Comparison of ENCODE assay signal across 8 cellular contexts in genomic region chr9:134443169-134444039, GRCh38.
A peak's percentile ranks its signal among the peaks of the same experiment; 100 is the strongest.
DNase-seq lines count a peak whose midpoint lies in the region; ATAC-seq and TF ChIP-seq lines count a peak whose summit lies in the region.

No MANE protein-coding gene starts in this region.

- ATAC-seq in GM18909 (IDR thresholded peaks at IDR 0.05; ENCODE audit: poor library complexity, unreplicated experiment), result peak; percentile 82
- ATAC-seq in activated CD8-positive, alpha-beta memory T cell treated with anti-CD3 and anti-CD28 coated beads, Interleukin-2, amount 10 ng/mL, durations not matched to agents 7 days and 5 days, result peak; percentile 99
- ATAC-seq in effector memory CD8-positive, alpha-beta T cell (replicated peaks), result peak; percentile 100

- no peak overlapping the region for H3K4me3 ChIP-seq in AG10803 (ENCODE audit: low read length)

- CTCF ChIA-PET in activated CD8-positive, alpha-beta memory T cell treated with anti-CD3 and anti-CD28 coated beads, Interleukin-2, amount 10 ng/mL, durations not matched to agents 7 days and 5 days (lab: Charles Lee), result interaction anchor here (0.6 to 2.8 kb wide), 30 partner anchors 9 to 280 kb away, joined by 3 to 50 read pairs (median 5); partner anchors contain the start of gene RNU6ATAC

- peaks cover 30% of the 10 kb centered on the region for H3K27me3 Mint-ChIP-seq in activated CD8-positive, alpha-beta memory T cell treated with anti-CD3 and anti-CD28 coated beads, Interleukin-2, amount 10 ng/mL, durations not matched to agents 7 days and 5 days
- peaks cover 0 to 23% of the 10 kb centered on the region in 2 donors for H3K27me3 Mint-ChIP-seq in effector memory CD8-positive, alpha-beta T cell
- H3K27me3 Mint-ChIP-seq in mesothelial cell of epicardium (ENCODE audit: low read depth), result peaks cover 2% of the 10 kb centered on the region

- peak; percentile 91 for DNase-seq in AG10803 (ENCODE audit: low read depth)
- peak; percentile 95 for DNase-seq in HK-2 (ENCODE audit: unreplicated experiment)
- DNase-seq in NOMO-1 treated with dmso at 0.1 percent for 144 hours (lab: John Stamatoyannopoulos, UW; ENCODE audit: unreplicated experiment), result peak; percentile 80
- DNase-seq in activated CD8-positive, alpha-beta memory T cell treated with anti-CD3 and anti-CD28 coated beads, Interleukin-2, amount 10 ng/mL, durations not matched to agents 7 days and 5 days, result peak; percentile 94
- DNase-seq in effector memory CD8-positive, alpha-beta T cell, result peak; percentile 83 to 86 (median 85)
- DNase-seq in mesothelial cell of epicardium (ENCODE audit: low spot score in 2 of 2, unreplicated experiment in 2 of 2), result peak; percentile 71 to 83
- peak; percentile 73 to 81 for DNase-seq in stimulated activated CD8-positive, alpha-beta memory T cell treated with anti-CD3 and anti-CD28 coated beads, Interleukin-15, amount 100 ng/mL, for 4 hours (ENCODE audit: low read depth in 2 of 2)

- peak; percentile 93 for TF ChIP-seq CTCF in AG10803 (conservative IDR thresholded peaks at IDR 0.05; ENCODE audit: low read length)
- TF ChIP-seq CTCF in mesothelial cell of epicardium (IDR thresholded peaks at IDR 0.05; ENCODE audit: unreplicated experiment), result peak; percentile 94

- H3K36me3 Mint-ChIP-seq in activated CD8-positive, alpha-beta memory T cell treated with anti-CD3 and anti-CD28 coated beads, Interleukin-2, amount 10 ng/mL, durations not matched to agents 7 days and 5 days, result no peaks in the 10 kb centered on the region
- H3K36me3 Mint-ChIP-seq in effector memory CD8-positive, alpha-beta T cell (ENCODE audit: insufficient read depth), result peaks cover 5% of the 10 kb centered on the region
- no peaks in the 10 kb centered on the region for H3K36me3 Mint-ChIP-seq in mesothelial cell of epicardium

- H3K4me3 Mint-ChIP-seq in activated CD8-positive, alpha-beta memory T cell treated with anti-CD3 and anti-CD28 coated beads, Interleukin-2, amount 10 ng/mL, durations not matched to agents 7 days and 5 days, result no peak overlapping the region
- H3K4me3 Mint-ChIP-seq in effector memory CD8-positive, alpha-beta T cell, result peak overlapping the region; percentile 41 to 53
- H3K4me3 Mint-ChIP-seq in mesothelial cell of epicardium, result no peak overlapping the region

- no peak overlapping the region for H3K27ac Mint-ChIP-seq in activated CD8-positive, alpha-beta memory T cell treated with anti-CD3 and anti-CD28 coated beads, Interleukin-2, amount 10 ng/mL, durations not matched to agents 7 days and 5 days
- peak overlapping the region; percentile 74 to 81 for H3K27ac Mint-ChIP-seq in effector memory CD8-positive, alpha-beta T cell
- H3K27ac Mint-ChIP-seq in mesothelial cell of epicardium, result no peak overlapping the region

- H3K4me1 Mint-ChIP-seq in activated CD8-positive, alpha-beta memory T cell treated with anti-CD3 and anti-CD28 coated beads, Interleukin-2, amount 10 ng/mL, durations not matched to agents 7 days and 5 days, result peaks cover 9% of the 10 kb centered on the region
- H3K4me1 Mint-ChIP-seq in effector memory CD8-positive, alpha-beta T cell (ENCODE audit: low read depth in 2 of 2), result peaks cover 6 to 13% of the 10 kb centered on the region in 2 donors
- peaks cover 34% of the 10 kb centered on the region for H3K4me1 Mint-ChIP-seq in mesothelial cell of epicardium

- peaks cover 1% of the 10 kb centered on the region for H3K9me3 Mint-ChIP-seq in activated CD8-positive, alpha-beta memory T cell treated with anti-CD3 and anti-CD28 coated beads, Interleukin-2, amount 10 ng/mL, durations not matched to agents 7 days and 5 days (ENCODE audit: low read depth)
- H3K9me3 Mint-ChIP-seq in effector memory CD8-positive, alpha-beta T cell, result no peaks in the 10 kb centered on the region
- peaks cover 5% of the 10 kb centered on the region for H3K9me3 Mint-ChIP-seq in mesothelial cell of epicardium

Comparison
In these comparisons a context has a peak if more than half of its experiments do, and no peak if none do; other contexts are left out.
1. H3K27ac Mint-ChIP-seq: peak in effector memory CD8-positive, alpha-beta T cell (2 of 2); none in activated CD8-positive, alpha-beta memory T cell treated with anti-CD3 and anti-CD28 coated beads, Interleukin-2, amount 10 ng/mL, durations not matched to agents 7 days and 5 days (single experiment) and mesothelial cell of epicardium (single experiment).
2. H3K4me3 Mint-ChIP-seq: peak in effector memory CD8-positive, alpha-beta T cell (2 of 2); none in activated CD8-positive, alpha-beta memory T cell treated with anti-CD3 and anti-CD28 coated beads, Interleukin-2, amount 10 ng/mL, durations not matched to agents 7 days and 5 days (single experiment) and mesothelial cell of epicardium (single experiment).
3. Peak in every context shown above with its lines, with median percentiles within 50 percentile points of each other: DNase-seq and ATAC-seq.